ENCODE assay signal across 16 cellular contexts in genomic region chr7:25911738-25912607, GRCh38.
"Had no signal": no experiment of that assay in that cellular context is flagged by ENCODE, and none has a peak within 500 bp of the region (broad histone marks: within the 10 kb centered on the region; RNA-seq: fewer than 3 reads in every experiment).

No MANE protein-coding gene starts in this region.

- FAIRE-seq: endometrium, frontal cortex, small intestine had no signal

- H3K4me3 ChIP-seq: heart right ventricle, mucosa of descending colon, right atrium auricular region had no signal

- H3K4me1 ChIP-seq: heart right ventricle, right atrium auricular region had no signal

- H3K36me3 ChIP-seq: heart right ventricle, neutrophil, right atrium auricular region had no signal

- H3K27me3 ChIP-seq: right atrium auricular region had no signal

- H3K27ac ChIP-seq: heart right ventricle, neutrophil, right atrium auricular region had no signal

- H3K9me3 ChIP-seq: heart right ventricle, mucosa of descending colon, neutrophil, right atrium auricular region had no signal

- DNase-seq: effector memory CD4-positive, alpha-beta T cell; heart right ventricle; islet precursor cell; mammary epithelial cell; mucosa of descending colon; naive thymus-derived CD8-positive, alpha-beta T cell; small intestine; stimulated activated CD4-positive, alpha-beta T cell treated with anti-CD3 and anti-CD28 coated beads, Interleukin-12 subunit alpha, Interleukin-12 subunit beta, amount 100 ng/mL, for 4 hours; stimulated activated naive CD4-positive, alpha-beta T cell; trophoblast cell had no signal

- ATAC-seq: esophagus mucosa; heart right ventricle; left lobe of liver; mucosa of descending colon; naive thymus-derived CD8-positive, alpha-beta T cell had no signal
